12 cellular contexts compared by ENCODE assay signal in the genomic region with DNA sequence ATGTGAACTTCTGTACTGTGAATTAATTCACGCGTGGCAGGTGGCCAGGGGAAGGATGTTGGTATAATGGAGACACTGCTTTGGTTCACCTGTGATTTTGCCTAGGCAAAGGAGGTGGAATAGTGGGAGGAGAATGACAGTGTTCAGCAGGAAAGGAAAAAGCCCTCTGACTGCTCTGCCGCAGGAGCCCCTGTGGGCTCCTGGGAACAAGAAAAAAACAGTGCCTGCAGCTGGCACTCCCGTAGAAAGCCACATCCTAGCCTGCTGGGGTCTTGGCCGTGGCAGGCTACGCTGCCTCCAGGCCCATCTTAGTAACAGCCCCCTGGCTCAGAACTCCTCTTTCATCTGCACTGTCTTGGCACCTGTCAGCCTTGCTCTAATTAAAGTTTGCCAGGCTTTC. TPM values are rescaled to one million over a fixed set of nuclear protein-coding genes. Genes with fewer than 3 reads are reported as not detected.
DNase-seq lines count a peak whose midpoint lies in the region; ATAC-seq and TF ChIP-seq lines count a peak whose summit lies in the region.
"Had no signal": no experiment of that assay in that cellular context is flagged by ENCODE, and none has a peak within 500 bp of the region (broad histone marks: within the 10 kb centered on the region; RNA-seq: fewer than 3 reads in every experiment).

No MANE protein-coding gene starts in this region.

- no peaks in the 10 kb centered on the region for H3K27me3 ChIP-seq in testis

- no peak for TF ChIP-seq CTCF in CD14-positive monocyte (IDR thresholded peaks at IDR 0.05)
- no peak for TF ChIP-seq CTCF in chondrocyte (IDR thresholded peaks at IDR 0.05)
- TF ChIP-seq CTCF in nephron progenitor cell (IDR thresholded peaks at IDR 0.05) = no peak
- TF ChIP-seq CTCF in testis (IDR thresholded peaks at IDR 0.05) = no peak

- POLR2A ChIA-PET in activated CD4-positive, alpha-beta T cell treated with anti-CD3 and anti-CD28 coated beads, Interleukin-2, amount 10 ng/mL, durations not matched to agents 7 days and 5 days (lab: Charles Lee) = no interaction called here

- H3K9me3 Mint-ChIP-seq in CD14-positive monocyte (no peaks in the 10 kb centered on the region), chondrocyte (ENCODE audit: low read depth) (no peaks in the 10 kb centered on the region), nephron progenitor cell (no peaks in the 10 kb centered on the region)
- no peaks in the 10 kb centered on the region for H3K9me3 Mint-ChIP-seq in activated CD4-positive, alpha-beta T cell treated with anti-CD3 and anti-CD28 coated beads, Interleukin-2, amount 10 ng/mL, durations not matched to agents 7 days and 5 days
- H3K9me3 Mint-ChIP-seq: effector memory CD8-positive, alpha-beta T cell had no signal

- H3K36me3 Mint-ChIP-seq in CD14-positive monocyte (peaks cover 8 to 12% of the 10 kb centered on the region in 2 donors), chondrocyte (ENCODE audit: low read depth) (peaks cover 4% of the 10 kb centered on the region), nephron progenitor cell (ENCODE audit: low read depth) (no peaks in the 10 kb centered on the region)
- H3K36me3 Mint-ChIP-seq in activated CD4-positive, alpha-beta T cell treated with anti-CD3 and anti-CD28 coated beads, Interleukin-2, amount 10 ng/mL, durations not matched to agents 7 days and 5 days (ENCODE audit: low read depth) = no peaks in the 10 kb centered on the region

- peaks cover 0 to 2% (median 0%) of the 10 kb centered on the region in 3 donors for H3K27me3 Mint-ChIP-seq in CD14-positive monocyte (ENCODE audit: low read depth in 3 of 3)
- no peaks in the 10 kb centered on the region for H3K27me3 Mint-ChIP-seq in chondrocyte (ENCODE audit: low read depth)
- H3K27me3 Mint-ChIP-seq in nephron progenitor cell (ENCODE audit: low read depth, poor library complexity) = peaks cover 9% of the 10 kb centered on the region
- H3K27me3 Mint-ChIP-seq in activated CD4-positive, alpha-beta T cell treated with anti-CD3 and anti-CD28 coated beads, Interleukin-2, amount 10 ng/mL, durations not matched to agents 7 days and 5 days = peaks cover 22% of the 10 kb centered on the region

- H3K4me3 Mint-ChIP-seq in CD14-positive monocyte (peak overlapping the region in 1 of 2 donors; percentile 91), chondrocyte (ENCODE audit: unreplicated experiment) (peak overlapping the region; percentile 5), nephron progenitor cell (no peak overlapping the region)
- no peak overlapping the region for H3K4me3 Mint-ChIP-seq in activated CD4-positive, alpha-beta T cell treated with anti-CD3 and anti-CD28 coated beads, Interleukin-2, amount 10 ng/mL, durations not matched to agents 7 days and 5 days
- H3K4me3 Mint-ChIP-seq: effector memory CD8-positive, alpha-beta T cell had no signal

- no peak for ATAC-seq in GM19328 (IDR thresholded peaks at IDR 0.05; ENCODE audit: unreplicated experiment)
- ATAC-seq: effector memory CD8-positive, alpha-beta T cell; Right ventricle myocardium inferior had no signal

- WGBS in testis, 2 donors = 79 to 88% methylated on average over 6 of the region's 6 CpGs

- no peak overlapping the region for H3K27ac ChIP-seq in testis

- peak overlapping the region; percentile 87 to 97 (median 93) for H3K27ac Mint-ChIP-seq in CD14-positive monocyte
- H3K27ac Mint-ChIP-seq in chondrocyte (ENCODE audit: unreplicated experiment) = peak overlapping the region; percentile 65
- peak overlapping the region; percentile 30 for H3K27ac Mint-ChIP-seq in nephron progenitor cell
- H3K27ac Mint-ChIP-seq in activated CD4-positive, alpha-beta T cell treated with anti-CD3 and anti-CD28 coated beads, Interleukin-2, amount 10 ng/mL, durations not matched to agents 7 days and 5 days = no peak overlapping the region

- H3K4me1 Mint-ChIP-seq in CD14-positive monocyte = peaks cover 37% of the 10 kb centered on the region
- peaks cover 38% of the 10 kb centered on the region for H3K4me1 Mint-ChIP-seq in chondrocyte (ENCODE audit: low read depth)
- H3K4me1 Mint-ChIP-seq in nephron progenitor cell = peaks cover 29% of the 10 kb centered on the region
- H3K4me1 Mint-ChIP-seq in activated CD4-positive, alpha-beta T cell treated with anti-CD3 and anti-CD28 coated beads, Interleukin-2, amount 10 ng/mL, durations not matched to agents 7 days and 5 days = peaks cover 16% of the 10 kb centered on the region

- no peaks in the 10 kb centered on the region for H3K4me1 ChIP-seq in testis

- TF ChIP-seq POLR2A in testis (IDR thresholded peaks at IDR 0.05) = no peak

- CTCF ChIA-PET in activated CD4-positive, alpha-beta T cell treated with anti-CD3 and anti-CD28 coated beads, Interleukin-2, amount 10 ng/mL, durations not matched to agents 7 days and 5 days (lab: Charles Lee) = interaction anchor here (1.6 kb wide), 1 partner anchor 21 kb away, joined by 6 read pairs; no protein-coding TSS in a partner anchor

- peak overlapping the region; percentile 37 for H3K4me3 ChIP-seq in Jurkat, Clone E6-1 (ENCODE audit: low read length)
- H3K4me3 ChIP-seq in testis = no peak overlapping the region

- no peaks in the 10 kb centered on the region for H3K36me3 ChIP-seq in testis (ENCODE audit: low read depth, missing control alignments)

- no peaks in the 10 kb centered on the region for H3K9me3 ChIP-seq in testis

- DNase-seq in CD14-positive monocyte (ENCODE audit: low spot score) = no peak
- peak; percentile 87 for DNase-seq in Jurkat, Clone E6-1 (ENCODE audit: low read depth, low spot score)
- no peak for DNase-seq in chondrocyte (ENCODE audit: low spot score)
- no peak for DNase-seq in nephron progenitor cell
- DNase-seq in activated CD4-positive, alpha-beta T cell treated with anti-CD3 and anti-CD28 coated beads, Interleukin-2, amount 10 ng/mL, durations not matched to agents 7 days and 5 days = no peak
- DNase-seq in NCI-H1417 treated with DMSO at 0.1 percent for 48 hours (lab: John Stamatoyannopoulos, UW) = no peak
- no peak for DNase-seq in testis
- DNase-seq: activated CD4-positive, alpha-beta T cell treated with anti-CD3 and anti-CD28 coated beads for 1 hour; activated naive CD4-positive, alpha-beta T cell treated with anti-CD3 and anti-CD28 coated beads, Interleukin-2, amount 50 U/mL, for 16 hours; effector memory CD8-positive, alpha-beta T cell had no signal

- intact Hi-C loops in CD14-positive monocyte (cut with micrococcal nuclease) = no loop called here
- intact Hi-C loops in testis (cut with DNase I; ENCODE audit: low total_unique reads) = no loop called here

RNA-seq across cellular contexts. Expression of a gene that starts 20.6 kb away (rescaled TPM):
- polyA plus RNA-seq in CD14-positive monocyte (1 to 10 TPM; 4.4 to 6.4 TPM), testis (ENCODE audit: insufficient read depth, low read depth, low replicate concordance) (1.6 TPM)
- polyA plus RNA-seq in Jurkat, Clone E6-1 (2012; ENCODE audit: insufficient read depth, insufficient read length) = 11.2 TPM
- total RNA-seq in chondrocyte (4.6 to 9.7 TPM (median 9.6 TPM) in 3 replicates), testis (1 to 10 TPM; 2.3 to 2.5 TPM)
- under 1 TPM; 0.25 to 0.29 TPM for total RNA-seq in activated CD4-positive, alpha-beta T cell treated with anti-CD3 and anti-CD28 coated beads, Interleukin-2, amount 10 ng/mL, durations not matched to agents 7 days and 5 days

RNA-seq across cellular contexts. Expression of a gene that starts 34.0 kb away (rescaled TPM):
- 10 to 100 TPM; 67.1 to 70.1 TPM for polyA plus RNA-seq in CD14-positive monocyte
- polyA plus RNA-seq in Jurkat, Clone E6-1 (2012; ENCODE audit: insufficient read depth, insufficient read length) = 65.5 TPM
- 16.7 to 18.7 TPM (median 18.2 TPM) in 3 replicates for total RNA-seq in chondrocyte
- total RNA-seq in activated CD4-positive, alpha-beta T cell treated with anti-CD3 and anti-CD28 coated beads, Interleukin-2, amount 10 ng/mL, durations not matched to agents 7 days and 5 days = 10 to 100 TPM; 13.3 to 18.1 TPM
- 10 to 100 TPM; 17.0 to 20.1 TPM for total RNA-seq in testis
- 36.2 TPM for polyA plus RNA-seq in testis (ENCODE audit: insufficient read depth, low read depth, low replicate concordance)

RNA-seq across cellular contexts. Expression of a gene that starts 34.1 kb away (rescaled TPM):
- polyA plus RNA-seq in CD14-positive monocyte (10 to 100 TPM; 20.6 to 22.2 TPM), testis (ENCODE audit: insufficient read depth, low read depth, low replicate concordance) (17.8 TPM)
- polyA plus RNA-seq in Jurkat, Clone E6-1 (2012; ENCODE audit: insufficient read depth, insufficient read length) = 51.6 TPM
- total RNA-seq in chondrocyte (22.9 to 28.3 TPM (median 23.7 TPM) in 3 replicates), testis (10 to 100 TPM; 74.1 to 91.2 TPM)
- 10 to 100 TPM; 25.4 to 25.5 TPM for total RNA-seq in activated CD4-positive, alpha-beta T cell treated with anti-CD3 and anti-CD28 coated beads, Interleukin-2, amount 10 ng/mL, durations not matched to agents 7 days and 5 days
